Comparison of ENCODE assay signal across 12 cellular contexts in genomic region chr5:14705556-14705955, GRCh38. TPM values are rescaled to one million over a fixed set of nuclear protein-coding genes. Genes with fewer than 3 reads are reported as not detected.
DNase-seq lines count a peak whose midpoint lies in the region; ATAC-seq and TF ChIP-seq lines count a peak whose summit lies in the region.
"Had no signal": no experiment of that assay in that cellular context is flagged by ENCODE, and none has a peak within 500 bp of the region (broad histone marks: within the 10 kb centered on the region; RNA-seq: fewer than 3 reads in every experiment).

No MANE protein-coding gene starts in this region.

- CTCF ChIA-PET in CD8-positive, alpha-beta memory T cell (lab: Charles Lee): interaction anchor here (1.4 to 4.9 kb wide), 4 partner anchors 20 to 57 kb away, joined by 3 to 33 read pairs (median 18); no protein-coding TSS in a partner anchor

- no peaks in the 10 kb centered on the region for H3K9me3 ChIP-seq in BLaER1 treated with 17β-estradiol and CSF1 and Interleukin-3, amounts not matched to agents 10 nM and 100 nM (replicated peaks in 1 of 11)
- no peaks in the 10 kb centered on the region for H3K9me3 ChIP-seq in CD8-positive, alpha-beta memory T cell (ENCODE audit: low read length)

- H3K4me1 ChIP-seq in BLaER1 treated with 17β-estradiol and CSF1 and Interleukin-3, amounts not matched to agents 10 nM and 100 nM: peaks cover 45 to 73% (median 49%) of the 10 kb centered on the region in 10 experiments
- H3K4me1 ChIP-seq in CD8-positive, alpha-beta memory T cell (ENCODE audit: insufficient read depth, low read length): peaks cover 90% of the 10 kb centered on the region

- H3K27ac ChIP-seq in BLaER1 treated with 17β-estradiol and CSF1 and Interleukin-3, amounts not matched to agents 10 nM and 100 nM: peak overlapping the region; percentile 20 to 76 (median 65); a peak in 17 of 22 replicates
- no peak overlapping the region for H3K27ac ChIP-seq in CD8-positive, alpha-beta memory T cell (ENCODE audit: low read depth, low read length)

- peak overlapping the region in 5 of 7 donors; percentile 14 to 78 (median 65) for H3K4me3 Mint-ChIP-seq in CD8-positive, alpha-beta memory T cell
- H3K4me3 Mint-ChIP-seq in natural killer cell: no peak overlapping the region

- peak overlapping the region; percentile 52 to 89 (median 64); a peak in 21 of 22 replicates for H3K4me2 ChIP-seq in BLaER1 treated with 17β-estradiol and CSF1 and Interleukin-3, amounts not matched to agents 10 nM and 100 nM

- H3K36me3 Mint-ChIP-seq in CD8-positive, alpha-beta memory T cell: peaks cover 0 to 81% (median 12%) of the 10 kb centered on the region in 3 donors
- peaks cover 46 to 70% of the 10 kb centered on the region in 2 donors for H3K36me3 Mint-ChIP-seq in activated naive CD4-positive, alpha-beta T cell treated with anti-CD3 and anti-CD28 coated beads, Interleukin-2, amount 50 U/mL, for 72 hours
- H3K36me3 Mint-ChIP-seq in natural killer cell: peaks cover 4% of the 10 kb centered on the region

- no peaks in the 10 kb centered on the region for H3K27me3 ChIP-seq in BLaER1 treated with 17β-estradiol and CSF1 and Interleukin-3, amounts not matched to agents 10 nM and 100 nM
- no peaks in the 10 kb centered on the region for H3K27me3 ChIP-seq in CD8-positive, alpha-beta memory T cell (ENCODE audit: insufficient read depth, low read length, poor library complexity, severe bottlenecking)

- POLR2A ChIA-PET in CD8-positive, alpha-beta memory T cell (lab: Charles Lee): no interaction called here

- H4K20me1 ChIP-seq in BLaER1 treated with 17β-estradiol and CSF1 and Interleukin-3, amounts not matched to agents 10 nM and 100 nM: peaks cover 0 to 32% (median 13%) of the 10 kb centered on the region in 11 experiments; a peak in 12 of 22 replicates

- no peak for TF ChIP-seq CTCF in natural killer cell (IDR thresholded peaks at IDR 0.05)
- no peak for TF ChIP-seq CTCF in omental fat pad (IDR thresholded peaks at IDR 0.05)

- peaks cover 38 to 94% (median 85%) of the 10 kb centered on the region in 11 experiments for H3K36me3 ChIP-seq in BLaER1 treated with 17β-estradiol and CSF1 and Interleukin-3, amounts not matched to agents 10 nM and 100 nM
- peaks cover 12% of the 10 kb centered on the region for H3K36me3 ChIP-seq in CD8-positive, alpha-beta memory T cell (ENCODE audit: insufficient read depth, low read length)

- no peak for ATAC-seq in activated naive CD4-positive, alpha-beta T cell treated with anti-CD3 and anti-CD28 coated beads, Interleukin-2, amount 50 U/mL, for 72 hours
- no peak for ATAC-seq in natural killer cell
- ATAC-seq in omental fat pad (ENCODE audit: low FRiP score): no peak
- ATAC-seq: HCT116 had no signal

- H3K27ac Mint-ChIP-seq in CD8-positive, alpha-beta memory T cell: peak overlapping the region; percentile 92 to 100 (median 98)
- peak overlapping the region; percentile 94 to 100 for H3K27ac Mint-ChIP-seq in activated naive CD4-positive, alpha-beta T cell treated with anti-CD3 and anti-CD28 coated beads, Interleukin-2, amount 50 U/mL, for 72 hours
- H3K27ac Mint-ChIP-seq in natural killer cell: peak overlapping the region; percentile 88 to 91

- no peak overlapping the region for H3K4me3 ChIP-seq in BLaER1 treated with 17β-estradiol and CSF1 and Interleukin-3, amounts not matched to agents 10 nM and 100 nM
- no peak overlapping the region for H3K4me3 ChIP-seq in CD8-positive, alpha-beta memory T cell (ENCODE audit: low read length)

- no peaks in the 10 kb centered on the region for H3K27me3 Mint-ChIP-seq in CD8-positive, alpha-beta memory T cell
- no peaks in the 10 kb centered on the region for H3K27me3 Mint-ChIP-seq in natural killer cell (ENCODE audit: low read depth in 2 of 2)

- peaks cover 82 to 94% (median 91%) of the 10 kb centered on the region in 3 donors for H3K4me1 Mint-ChIP-seq in CD8-positive, alpha-beta memory T cell
- peaks cover 58 to 75% of the 10 kb centered on the region in 2 donors for H3K4me1 Mint-ChIP-seq in natural killer cell

- no peaks in the 10 kb centered on the region for H3K9me3 Mint-ChIP-seq in CD8-positive, alpha-beta memory T cell
- H3K9me3 Mint-ChIP-seq in activated naive CD4-positive, alpha-beta T cell treated with anti-CD3 and anti-CD28 coated beads, Interleukin-2, amount 50 U/mL, for 72 hours: no peaks in the 10 kb centered on the region
- no peaks in the 10 kb centered on the region for H3K9me3 Mint-ChIP-seq in natural killer cell

- no peak for DNase-seq in CD8-positive, alpha-beta memory T cell
- DNase-seq in activated naive CD4-positive, alpha-beta T cell treated with anti-CD3 and anti-CD28 coated beads, Interleukin-2, amount 50 U/mL, for 72 hours (ENCODE audit: low spot score in 2 of 2): no peak
- no peak for DNase-seq in natural killer cell
- no peak for DNase-seq in SIG-M5 (lab: John Stamatoyannopoulos, UW)
- DNase-seq in omental fat pad (ENCODE audit: low spot score): no peak
- no peak for DNase-seq in NAMALWA (ENCODE audit: low spot score)
- DNase-seq: NCI-H1105; NCI-H2227 treated with DMSO at 0.1 percent for 48 hours; NK-92 treated with Interleukin-12 subunit alpha and Interleukin-12 subunit beta, amount 100 ng/mL, for 24 hours; T1000 had no signal

- intact Hi-C loops in natural killer cell (cut with micrococcal nuclease): loop anchor here (5.0 kb wide), 1 partner anchor 38 kb away; no protein-coding TSS in a partner anchor

- peak overlapping the region in 2 of 11 experiments; percentile 7 to 57; a peak in 2 of 22 replicates for H3K9ac ChIP-seq in BLaER1 treated with 17β-estradiol and CSF1 and Interleukin-3, amounts not matched to agents 10 nM and 100 nM

RNA-seq across cellular contexts. Expression of gene OTULIN, which starts 41.0 kb away (rescaled TPM):
- 10 to 100 TPM; 86.2 to 87.6 TPM for total RNA-seq in CD8-positive, alpha-beta memory T cell
- 28.1 TPM for polyA plus RNA-seq in CD8-positive, alpha-beta memory T cell
- total RNA-seq in activated naive CD4-positive, alpha-beta T cell treated with anti-CD3 and anti-CD28 coated beads, Interleukin-2, amount 50 U/mL, for 72 hours: 10 to 100 TPM; 59.4 to 60.2 TPM
- total RNA-seq in natural killer cell (100 to 1,000 TPM in 2 of 3 donors, 10 to 100 TPM in 1; 96.5 to 166 (median 102) TPM), omental fat pad (10 to 100 TPM; 28.3 to 55.0 (median 30.3) TPM)
